In the genomic region with DNA sequence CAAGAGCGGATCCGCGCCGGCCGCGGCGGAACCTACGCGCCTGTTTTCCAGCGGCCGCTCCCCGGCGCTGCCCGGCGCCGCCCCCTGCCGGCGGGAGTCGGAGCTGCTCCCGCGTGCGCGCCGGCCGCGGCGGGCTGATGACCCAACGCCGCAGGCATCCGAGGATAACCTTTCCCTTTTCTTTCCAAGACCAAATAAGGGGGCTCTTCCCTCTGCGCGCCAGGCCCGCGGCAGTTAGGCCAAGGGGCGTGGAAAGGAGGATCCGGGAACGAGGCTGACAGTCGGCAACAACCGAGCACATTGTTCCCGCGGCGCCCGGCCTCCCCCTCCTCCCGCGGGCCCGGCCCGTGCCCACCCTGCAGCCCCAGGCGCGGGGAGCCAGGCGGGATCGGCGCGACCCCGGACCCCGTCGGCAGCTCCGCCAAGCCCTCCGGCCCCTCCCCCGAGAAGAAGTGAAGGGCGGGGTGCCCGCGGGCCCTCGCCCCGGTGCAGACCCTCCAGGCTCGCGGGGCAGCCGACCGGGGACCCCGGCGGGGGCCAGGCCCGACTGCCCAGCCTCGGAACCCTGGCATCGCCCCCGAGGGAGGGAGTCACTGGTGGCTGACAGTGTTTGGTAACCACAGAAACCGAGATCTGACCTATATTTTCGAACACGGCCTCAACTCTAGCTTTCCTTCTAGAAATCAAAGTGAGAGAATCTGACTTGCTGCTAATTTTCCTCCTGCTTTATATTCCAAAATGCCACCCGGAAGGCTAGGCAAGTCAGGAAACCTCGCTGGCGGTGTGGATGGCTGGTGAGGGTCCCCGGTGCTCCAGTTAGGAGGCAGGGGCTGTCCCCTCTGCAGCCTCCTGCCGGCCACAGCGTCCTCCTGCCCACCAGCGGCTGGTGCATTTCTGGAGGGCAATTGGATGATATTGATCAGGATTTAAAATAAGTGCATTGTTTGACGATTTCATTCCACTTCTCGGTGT, we compare ENCODE assay signal across 8 cellular contexts. TPM values are rescaled to one million over a fixed set of nuclear protein-coding genes. Genes with fewer than 3 reads are reported as not detected.
DNase-seq lines count a peak whose midpoint lies in the region; ATAC-seq and TF ChIP-seq lines count a peak whose summit lies in the region.

No MANE protein-coding gene starts in this region.

- TF ChIP-seq CTCF in AG04450 (IDR thresholded peaks at IDR 0.05; ENCODE audit: low read depth, low read length): peak; percentile 50
- TF ChIP-seq CTCF in fibroblast of mammary gland (conservative IDR thresholded peaks at IDR 0.05; ENCODE audit: control insufficient read depth, insufficient read depth, low read depth, low read length): peak; percentile 10

- peak; percentile 41 for ATAC-seq in GM18520 (IDR thresholded peaks at IDR 0.05; ENCODE audit: unreplicated experiment)
- ATAC-seq in HG03108 (IDR thresholded peaks at IDR 0.05; ENCODE audit: unreplicated experiment): peak; percentile 86
- ATAC-seq in activated T-helper 17 cell treated with anti-CD3 and anti-CD28 coated beads, Interleukin-2, amount 50 U/mL, for 72 hours (replicated peaks): peak; percentile 81
- ATAC-seq in stimulated activated naive CD8-positive, alpha-beta T cell treated with anti-CD3 and anti-CD28 coated beads, Interleukin-15, amount 100 ng/mL, for 72 hours: peak; percentile 79

- H3K4me3 Mint-ChIP-seq in activated T-helper 17 cell treated with anti-CD3 and anti-CD28 coated beads, Interleukin-2, amount 50 U/mL, for 72 hours: peak overlapping the region; percentile 70
- peak overlapping the region; percentile 64 to 75 for H3K4me3 Mint-ChIP-seq in stimulated activated naive CD8-positive, alpha-beta T cell treated with anti-CD3 and anti-CD28 coated beads, Interleukin-15, amount 100 ng/mL, for 72 hours

- H3K36me3 Mint-ChIP-seq in activated T-helper 17 cell treated with anti-CD3 and anti-CD28 coated beads, Interleukin-2, amount 50 U/mL, for 72 hours (ENCODE audit: low read depth): no peaks in the 10 kb centered on the region

- CTCF ChIA-PET in AG04450 (lab: Charles Lee): interaction anchor here (0.6 to 4.5 kb wide), 17 partner anchors 9 to 539 kb away, joined by 3 to 23 read pairs (median 5); no protein-coding TSS in a partner anchor

- H3K4me3 ChIP-seq in AG04450 (ENCODE audit: low read depth, low read length): peak overlapping the region; percentile 57
- H3K4me3 ChIP-seq in fibroblast of mammary gland (ENCODE audit: control insufficient read depth, low read depth, low read length): peak overlapping the region; percentile 45

- no peak overlapping the region for H3K27ac Mint-ChIP-seq in activated T-helper 17 cell treated with anti-CD3 and anti-CD28 coated beads, Interleukin-2, amount 50 U/mL, for 72 hours
- H3K27ac Mint-ChIP-seq in stimulated activated naive CD8-positive, alpha-beta T cell treated with anti-CD3 and anti-CD28 coated beads, Interleukin-15, amount 100 ng/mL, for 72 hours: no peak overlapping the region

- H3K27me3 ChIP-seq in AG04450 (ENCODE audit: control insufficient read depth, insufficient read depth, low read length): no peaks in the 10 kb centered on the region

- POLR2A ChIA-PET in AG04450 (lab: Yijun Ruan, JAX): interaction anchor here (0.6 to 1.0 kb wide), 4 partner anchors 12 to 475 kb away, joined by 3 to 4 read pairs (median 4); no protein-coding TSS in a partner anchor

- peaks cover 35% of the 10 kb centered on the region for H3K27me3 Mint-ChIP-seq in activated T-helper 17 cell treated with anti-CD3 and anti-CD28 coated beads, Interleukin-2, amount 50 U/mL, for 72 hours
- peaks cover 70% of the 10 kb centered on the region for H3K27me3 Mint-ChIP-seq in stimulated activated naive CD8-positive, alpha-beta T cell treated with anti-CD3 and anti-CD28 coated beads, Interleukin-15, amount 100 ng/mL, for 72 hours

- peak; percentile 77 for DNase-seq in AG04450 (ENCODE audit: low read depth, low spot score)
- peak; percentile 9 for DNase-seq in NOMO-1 treated with DMSO at 0.1 percent for 48 hours (lab: John Stamatoyannopoulos, UW; ENCODE audit: unreplicated experiment)
- peak; percentile 83 for DNase-seq in fibroblast of mammary gland (ENCODE audit: low read depth)
- peak; percentile 92 for DNase-seq in myocyte (ENCODE audit: low read depth)
- DNase-seq in stimulated activated naive CD8-positive, alpha-beta T cell treated with anti-CD3 and anti-CD28 coated beads, Interleukin-15, amount 100 ng/mL, for 72 hours: peak; percentile 43 to 61

- H3K9me3 Mint-ChIP-seq in activated T-helper 17 cell treated with anti-CD3 and anti-CD28 coated beads, Interleukin-2, amount 50 U/mL, for 72 hours: no peaks in the 10 kb centered on the region
- no peaks in the 10 kb centered on the region for H3K9me3 Mint-ChIP-seq in stimulated activated naive CD8-positive, alpha-beta T cell treated with anti-CD3 and anti-CD28 coated beads, Interleukin-15, amount 100 ng/mL, for 72 hours

- H3K9me3 ChIP-seq in AG04450 (ENCODE audit: control insufficient read depth, insufficient read depth, low read length): peaks cover 2% of the 10 kb centered on the region; the same call in 1 of the 2 replicates

- H3K4me1 Mint-ChIP-seq in activated T-helper 17 cell treated with anti-CD3 and anti-CD28 coated beads, Interleukin-2, amount 50 U/mL, for 72 hours: no peaks in the 10 kb centered on the region
- H3K4me1 Mint-ChIP-seq in stimulated activated naive CD8-positive, alpha-beta T cell treated with anti-CD3 and anti-CD28 coated beads, Interleukin-15, amount 100 ng/mL, for 72 hours: peaks cover 16% of the 10 kb centered on the region

- H3K27ac ChIP-seq in AG04450 (ENCODE audit: low read depth, low read length): peak overlapping the region; percentile 52

RNA-seq across cellular contexts. Expression of gene SYNM, which starts 45.6 kb away (rescaled TPM):
- polyA plus RNA-seq in AG04450 (2011; rRNA removed): 3.2 and 3.6 TPM in 2 replicates
- 5.4 and 5.7 TPM in 2 replicates for polyA minus RNA-seq in AG04450 (2011; rRNA and poly(A)+ RNA removed)
- total RNA-seq in activated T-helper 17 cell treated with anti-CD3 and anti-CD28 coated beads, Interleukin-2, amount 50 U/mL, for 72 hours: under 1 TPM; 0.43 to 0.58 TPM
- 4.0 and 12.0 TPM in 2 replicates for total RNA-seq in myocyte
- 3.3 TPM for polyA plus RNA-seq in myocyte (2012)

RNA-seq across cellular contexts. Expression of gene PGPEP1L, which starts 51.7 kb away (rescaled TPM):
- not detected in 2 replicates for polyA plus RNA-seq in AG04450 (2011; rRNA removed)
- not detected in 2 replicates for polyA minus RNA-seq in AG04450 (2011; rRNA and poly(A)+ RNA removed)
- not detected for total RNA-seq in activated T-helper 17 cell treated with anti-CD3 and anti-CD28 coated beads, Interleukin-2, amount 50 U/mL, for 72 hours
- total RNA-seq in myocyte: not detected in 2 replicates
- polyA plus RNA-seq in myocyte (2012): not detected

Comparison
In these comparisons a context has a peak if more than half of its experiments do, and no peak if none do; other contexts are left out.
1. Peak in every context shown above with its lines: DNase-seq, ATAC-seq, H3K4me3 ChIP-seq and H3K27ac ChIP-seq.
2. DNase-seq: peak in every context shown above with its lines; median percentile 92 in myocyte; 83 in fibroblast of mammary gland; 77 in AG04450; 52 in stimulated activated naive CD8-positive, alpha-beta T cell treated with anti-CD3 and anti-CD28 coated beads, Interleukin-15, amount 100 ng/mL, for 72 hours; 9 in NOMO-1 treated with DMSO at 0.1 percent for 48 hours.